8 cellular contexts compared by ENCODE assay signal in genomic region chr6:10412948-10413849, GRCh38. TPM values are rescaled to one million over a fixed set of nuclear protein-coding genes. Genes with fewer than 3 reads are reported as not detected.
A peak's percentile ranks its signal among the peaks of the same experiment; 100 is the strongest.
DNase-seq lines count a peak whose midpoint lies in the region; ATAC-seq and TF ChIP-seq lines count a peak whose summit lies in the region.

No MANE protein-coding gene starts in this region.

- TF ChIP-seq POLR2A in upper lobe of left lung (IDR thresholded peaks at IDR 0.05): peak in 1 of 4 donors; percentile 49

- peak; percentile 56 for DNase-seq in stimulated activated CD4-positive, alpha-beta T cell treated with anti-CD3 and anti-CD28 coated beads, Interleukin-15, amount 100 ng/mL, for 24 hours
- DNase-seq in stimulated activated CD4-positive, alpha-beta T cell treated with anti-CD3 and anti-CD28 coated beads, Interleukin-4, amount 100 ng/mL, for 24 hours: no peak
- DNase-seq in HL-60 (ENCODE audit: low read depth in 1 of 2, low spot score in 1 of 2): no peak
- DNase-seq in activated naive CD8-positive, alpha-beta T cell treated with anti-CD3 and anti-CD28 coated beads, Interleukin-2, amount 50 U/mL, for 24 hours: no peak
- no peak for DNase-seq in left colon
- DNase-seq in upper lobe of left lung: no peak
- no peak for DNase-seq in cerebellum (ENCODE audit: low spot score)
- DNase-seq in NCI-H510A treated with DMSO at 0.1 percent for 48 hours (lab: John Stamatoyannopoulos, UW): no peak

- no peak for TF ChIP-seq CTCF in HL-60 (IDR thresholded peaks at IDR 0.05; ENCODE audit: insufficient read depth, low read length)
- TF ChIP-seq CTCF in upper lobe of left lung (IDR thresholded peaks at IDR 0.05): no peak

- peaks cover 19% of the 10 kb centered on the region for H3K36me3 Mint-ChIP-seq in activated naive CD8-positive, alpha-beta T cell treated with anti-CD3 and anti-CD28 coated beads, Interleukin-2, amount 50 U/mL, for 24 hours (ENCODE audit: low read depth)

- peaks cover 92% of the 10 kb centered on the region for H3K27me3 Mint-ChIP-seq in activated naive CD8-positive, alpha-beta T cell treated with anti-CD3 and anti-CD28 coated beads, Interleukin-2, amount 50 U/mL, for 24 hours

- 6 to 10% methylated on average over 31 to 45 of the region's 60 CpGs for WGBS in upper lobe of left lung, 2 donors

- H3K27ac ChIP-seq in HL-60 (replicated peaks) (no peak overlapping the region), upper lobe of left lung (peak overlapping the region in 1 of 4 donors; percentile 46)

- peak overlapping the region; percentile 77 for H3K4me3 Mint-ChIP-seq in activated naive CD8-positive, alpha-beta T cell treated with anti-CD3 and anti-CD28 coated beads, Interleukin-2, amount 50 U/mL, for 24 hours

- H3K4me3 ChIP-seq in HL-60 (replicated peaks; ENCODE audit: insufficient read depth, low read length) (peak overlapping the region; percentile 70), upper lobe of left lung (peak overlapping the region; percentile 58 to 82 (median 74))

- no peak for TF ChIP-seq EP300 in upper lobe of left lung (IDR thresholded peaks at IDR 0.05)

- H3K4me1 Mint-ChIP-seq in activated naive CD8-positive, alpha-beta T cell treated with anti-CD3 and anti-CD28 coated beads, Interleukin-2, amount 50 U/mL, for 24 hours: peaks cover 49% of the 10 kb centered on the region

- peak; percentile 34 for ATAC-seq in activated naive CD8-positive, alpha-beta T cell treated with anti-CD3 and anti-CD28 coated beads, Interleukin-2, amount 50 U/mL, for 24 hours
- ATAC-seq in left colon (peak; percentile 58), upper lobe of left lung (ENCODE audit: low FRiP score in 2 of 2) (peak in 1 of 2 donors; percentile 61)

- intact Hi-C loops in left colon (cut with DNase I, micrococcal nuclease): no loop called here

- no peaks in the 10 kb centered on the region for H3K9me3 ChIP-seq in upper lobe of left lung

- peaks cover 16% of the 10 kb centered on the region for H3K9me3 Mint-ChIP-seq in activated naive CD8-positive, alpha-beta T cell treated with anti-CD3 and anti-CD28 coated beads, Interleukin-2, amount 50 U/mL, for 24 hours

- H3K27me3 ChIP-seq in HL-60 (ENCODE audit: insufficient read depth, poor library complexity, severe bottlenecking) (peaks cover 51% of the 10 kb centered on the region), upper lobe of left lung (peaks cover 5 to 83% (median 56%) of the 10 kb centered on the region in 4 donors)

- H3K27ac Mint-ChIP-seq in activated naive CD8-positive, alpha-beta T cell treated with anti-CD3 and anti-CD28 coated beads, Interleukin-2, amount 50 U/mL, for 24 hours: no peak overlapping the region

- H3K36me3 ChIP-seq in upper lobe of left lung: no peaks in the 10 kb centered on the region

- peaks cover 42 to 67% (median 46%) of the 10 kb centered on the region in 4 donors for H3K4me1 ChIP-seq in upper lobe of left lung

RNA-seq across cellular contexts. Expression of gene TFAP2A, which starts 1.7 kb away (rescaled TPM):
- total RNA-seq in left colon (under 1 TPM; 0.20 to 0.55 TPM), upper lobe of left lung (1 to 10 TPM in 4 of 6 donors, under 1 TPM in 1, not detected in 1; 0.69 to 7.8 (median 1.1) TPM), cerebellum (17.1 TPM)
